ENCODE assay signal across 16 cellular contexts in genomic region chr9:133505901-133506652, GRCh38. TPM values are rescaled to one million over a fixed set of nuclear protein-coding genes. Genes with fewer than 3 reads are reported as not detected.
A peak's percentile ranks its signal among the peaks of the same experiment; 100 is the strongest.
DNase-seq lines count a peak whose midpoint lies in the region; ATAC-seq and TF ChIP-seq lines count a peak whose summit lies in the region.
"Had no signal": no experiment of that assay in that cellular context is flagged by ENCODE, and none has a peak within 500 bp of the region (broad histone marks: within the 10 kb centered on the region; RNA-seq: fewer than 3 reads in every experiment).

No MANE protein-coding gene starts in this region.

- CTCF ChIA-PET in naive thymus-derived CD4-positive, alpha-beta T cell (lab: Charles Lee): no interaction called here

- H3K9me3 ChIP-seq in right cardiac atrium (ENCODE audit: control insufficient read depth, low read length) (peaks cover 1% of the 10 kb centered on the region), stomach (peaks cover 6 to 16% (median 14%) of the 10 kb centered on the region in 4 donors)
- H3K9me3 ChIP-seq in naive thymus-derived CD4-positive, alpha-beta T cell (ENCODE audit: control insufficient read depth in 2 of 3, low read length in 3 of 3): peaks cover 0 to 7% (median 0%) of the 10 kb centered on the region in 3 experiments

- H3K4me3 Mint-ChIP-seq in naive thymus-derived CD4-positive, alpha-beta T cell: no peak overlapping the region
- H3K4me3 Mint-ChIP-seq: activated CD8-positive, alpha-beta memory T cell treated with anti-CD3 and anti-CD28 coated beads, Interleukin-2, amount 10 ng/mL, durations not matched to agents 7 days and 5 days; activated naive CD8-positive, alpha-beta T cell treated with anti-CD3 and anti-CD28 coated beads, Interleukin-2, amount 50 U/mL, for 24 hours had no signal

- peak; percentile 81 to 86 for ATAC-seq in right cardiac atrium
- ATAC-seq in GM21723 (IDR thresholded peaks at IDR 0.05; ENCODE audit: unreplicated experiment): no peak
- no peak for ATAC-seq in naive thymus-derived CD4-positive, alpha-beta T cell
- ATAC-seq: activated CD8-positive, alpha-beta memory T cell treated with anti-CD3 and anti-CD28 coated beads, Interleukin-2, amount 10 ng/mL, durations not matched to agents 7 days and 5 days; activated naive CD8-positive, alpha-beta T cell treated with anti-CD3 and anti-CD28 coated beads, Interleukin-2, amount 50 U/mL, for 24 hours had no signal

- TF ChIP-seq POLR2A in stomach (IDR thresholded peaks at IDR 0.05): no peak

- intact Hi-C loops in right cardiac atrium (cut with DNase I): no loop called here
- intact Hi-C loops in stomach (cut with DNase I; ENCODE audit: low total_unique reads): no loop called here
- intact Hi-C loops in naive thymus-derived CD4-positive, alpha-beta T cell (cut with micrococcal nuclease): no loop called here

- DNase-seq in GM04504 (ENCODE audit: low read depth): peak; percentile 53
- DNase-seq in brain pericyte (ENCODE audit: low read depth, low spot score): peak; percentile 45
- DNase-seq in right cardiac atrium: peak; percentile 91 to 97 (median 95)
- no peak for DNase-seq in stomach
- no peak for DNase-seq in NCI-H446 (lab: John Stamatoyannopoulos, UW)
- DNase-seq in epidermal melanocyte (ENCODE audit: insufficient read length, low spot score): no peak
- DNase-seq in naive thymus-derived CD4-positive, alpha-beta T cell: no peak
- DNase-seq: activated CD8-positive, alpha-beta memory T cell treated with anti-CD3 and anti-CD28 coated beads, Interleukin-2, amount 10 ng/mL, durations not matched to agents 7 days and 5 days; activated naive CD8-positive, alpha-beta T cell treated with anti-CD3 and anti-CD28 coated beads, Interleukin-2, amount 50 U/mL, for 24 hours; C1 segment of cervical spinal cord; dermis blood vessel endothelial cell; KBM-7; NCI-H1694 treated with DMSO at 0.1 percent for 48 hours; occipital lobe had no signal

- H3K4me1 Mint-ChIP-seq in naive thymus-derived CD4-positive, alpha-beta T cell: peaks cover 7 to 37% (median 27%) of the 10 kb centered on the region in 7 donors

- no peak for TF ChIP-seq CTCF in stomach (IDR thresholded peaks at IDR 0.05)

- H3K36me3 Mint-ChIP-seq in naive thymus-derived CD4-positive, alpha-beta T cell: peaks cover 0 to 16% (median 4%) of the 10 kb centered on the region in 5 donors
- H3K36me3 Mint-ChIP-seq: activated CD8-positive, alpha-beta memory T cell treated with anti-CD3 and anti-CD28 coated beads, Interleukin-2, amount 10 ng/mL, durations not matched to agents 7 days and 5 days had no signal

- peak overlapping the region in 1 of 9 donors; percentile 99 for H3K27ac Mint-ChIP-seq in naive thymus-derived CD4-positive, alpha-beta T cell
- H3K27ac Mint-ChIP-seq: activated CD8-positive, alpha-beta memory T cell treated with anti-CD3 and anti-CD28 coated beads, Interleukin-2, amount 10 ng/mL, durations not matched to agents 7 days and 5 days; activated naive CD8-positive, alpha-beta T cell treated with anti-CD3 and anti-CD28 coated beads, Interleukin-2, amount 50 U/mL, for 24 hours had no signal

- POLR2A ChIA-PET in naive thymus-derived CD4-positive, alpha-beta T cell (lab: Charles Lee): no interaction called here

- peak overlapping the region; percentile 53 for H3K27ac ChIP-seq in right cardiac atrium (ENCODE audit: low read length)
- H3K27ac ChIP-seq in stomach: peak overlapping the region in 4 of 5 donors; percentile 14 to 38 (median 24)
- no peak overlapping the region for H3K27ac ChIP-seq in naive thymus-derived CD4-positive, alpha-beta T cell (ENCODE audit: low read depth, low read length)

- H3K27me3 ChIP-seq in right cardiac atrium (ENCODE audit: control insufficient read depth, insufficient read depth): no peaks in the 10 kb centered on the region
- H3K27me3 ChIP-seq in stomach: peaks cover 0 to 25% (median 0%) of the 10 kb centered on the region in 3 donors
- no peaks in the 10 kb centered on the region for H3K27me3 ChIP-seq in naive thymus-derived CD4-positive, alpha-beta T cell (ENCODE audit: control insufficient read depth in 2 of 2, insufficient read depth in 2 of 2, low read length in 2 of 2)

- peaks cover 0 to 12% (median 0%) of the 10 kb centered on the region in 5 donors for H3K27me3 Mint-ChIP-seq in naive thymus-derived CD4-positive, alpha-beta T cell

- 44% methylated on average over 23 of the region's 23 CpGs for WGBS in right cardiac atrium
- 70 to 81% (median 76%) methylated on average over 5 to 23 of the region's 23 CpGs for WGBS in stomach, 5 donors

- no peak for TF ChIP-seq EP300 in stomach (IDR thresholded peaks at IDR 0.05)

- peaks cover 3% of the 10 kb centered on the region for H3K4me1 ChIP-seq in right cardiac atrium (ENCODE audit: control insufficient read depth, insufficient read depth, low read length)
- peaks cover 22 to 29% (median 28%) of the 10 kb centered on the region in 4 donors for H3K4me1 ChIP-seq in stomach
- H3K4me1 ChIP-seq in naive thymus-derived CD4-positive, alpha-beta T cell (ENCODE audit: control insufficient read depth in 2 of 2, insufficient read depth in 2 of 2, low read length in 2 of 2): peaks cover 4 to 31% of the 10 kb centered on the region in 2 donors

- H3K4me3 ChIP-seq in right cardiac atrium (ENCODE audit: low read length): no peak overlapping the region
- no peak overlapping the region for H3K4me3 ChIP-seq in stomach
- no peak overlapping the region for H3K4me3 ChIP-seq in naive thymus-derived CD4-positive, alpha-beta T cell (ENCODE audit: low read length)

- H3K9me3 Mint-ChIP-seq in naive thymus-derived CD4-positive, alpha-beta T cell: peaks cover 0 to 20% (median 13%) of the 10 kb centered on the region in 11 donors

- H3K36me3 ChIP-seq in stomach: no peaks in the 10 kb centered on the region
- no peaks in the 10 kb centered on the region for H3K36me3 ChIP-seq in naive thymus-derived CD4-positive, alpha-beta T cell (ENCODE audit: control insufficient read depth in 2 of 3, insufficient read depth in 3 of 3, low read length in 3 of 3)

RNA-seq across cellular contexts. Expression of gene MYMK, which starts 18.7 kb away (rescaled TPM):
- total RNA-seq in right cardiac atrium (not detected), stomach (not detected)
- polyA plus RNA-seq in right cardiac atrium (not detected), stomach (not detected)
- total RNA-seq in naive thymus-derived CD4-positive, alpha-beta T cell: not detected
- not detected for polyA plus RNA-seq in naive thymus-derived CD4-positive, alpha-beta T cell
- total RNA-seq: activated CD8-positive, alpha-beta memory T cell treated with anti-CD3 and anti-CD28 coated beads, Interleukin-2, amount 10 ng/mL, durations not matched to agents 7 days and 5 days; dermis blood vessel endothelial cell; lower leg skin; occipital lobe had no signal

RNA-seq across cellular contexts. Expression of gene SLC2A6, which starts 27.2 kb away (rescaled TPM):
- total RNA-seq in right cardiac atrium: 1 to 10 TPM; 1.7 to 4.0 (median 3.6) TPM
- 3.7 TPM for polyA plus RNA-seq in right cardiac atrium
- total RNA-seq in stomach: 10 to 100 TPM in 1 of 5 donors, 1 to 10 TPM in 1, under 1 TPM in 1, not detected in 2; 0.55 to 14.3 (median 1.3) TPM
- polyA plus RNA-seq in stomach: 1 to 10 TPM in 2 of 3 donors, under 1 TPM in 1; 0.92 to 3.1 (median 1.4) TPM
- 10 to 100 TPM in 1 of 5 experiments, 1 to 10 TPM in 4; 2.4 to 34.7 (median 3.6) TPM for total RNA-seq in naive thymus-derived CD4-positive, alpha-beta T cell
- 1 to 10 TPM; 2.6 TPM for polyA plus RNA-seq in naive thymus-derived CD4-positive, alpha-beta T cell

RNA-seq across cellular contexts. Expression of gene ADAMTSL2, which starts 28.4 kb away (rescaled TPM):
- total RNA-seq in right cardiac atrium (10 to 100 TPM; 30.3 to 90.2 (median 47.1) TPM), stomach (10 to 100 TPM in 1 of 5 donors, 1 to 10 TPM in 2, not detected in 2; 3.3 to 20.6 (median 3.3) TPM)
- polyA plus RNA-seq in right cardiac atrium (37.3 TPM), stomach (1 to 10 TPM; 1.3 to 1.9 (median 1.4) TPM)
- total RNA-seq in naive thymus-derived CD4-positive, alpha-beta T cell: 1 to 10 TPM in 1 of 5 experiments, under 1 TPM in 3, not detected in 1; 0.69 to 2.7 (median 0.81) TPM
- polyA plus RNA-seq in naive thymus-derived CD4-positive, alpha-beta T cell: under 1 TPM; 0.16 to 0.19 TPM
- total RNA-seq: activated CD8-positive, alpha-beta memory T cell treated with anti-CD3 and anti-CD28 coated beads, Interleukin-2, amount 10 ng/mL, durations not matched to agents 7 days and 5 days had no signal

RNA-seq across cellular contexts. Expression of gene CACFD1, which starts 46.3 kb away (rescaled TPM):
- total RNA-seq in right cardiac atrium (10 to 100 TPM; 10.8 to 13.9 (median 13.8) TPM), stomach (10 to 100 TPM; 11.7 to 74.2 (median 16.7) TPM)
- polyA plus RNA-seq in right cardiac atrium (12.8 TPM), stomach (10 to 100 TPM; 15.6 to 28.9 (median 28.3) TPM)
- 1 to 10 TPM in 4 of 5 experiments, under 1 TPM in 1; 0.56 to 4.7 (median 3.1) TPM for total RNA-seq in naive thymus-derived CD4-positive, alpha-beta T cell
- 1 to 10 TPM; 2.5 to 3.7 TPM for polyA plus RNA-seq in naive thymus-derived CD4-positive, alpha-beta T cell

Comparison
In these comparisons a context has a peak if more than half of its experiments do, and no peak if none do; other contexts are left out.
1. DNase-seq: peak in GM04504 (single experiment), brain pericyte (single experiment) and right cardiac atrium (3 of 3); none in stomach (single experiment), NCI-H446 (0 of 2), epidermal melanocyte (single experiment) and naive thymus-derived CD4-positive, alpha-beta T cell (0 of 9).
2. ATAC-seq: peak in right cardiac atrium (2 of 2); none in GM21723 (single experiment) and naive thymus-derived CD4-positive, alpha-beta T cell (single experiment).